12 cellular contexts compared by ENCODE assay signal in genomic region chr12:25459541-25459951, GRCh38.
A peak's percentile ranks its signal among the peaks of the same experiment; 100 is the strongest.
DNase-seq lines count a peak whose midpoint lies in the region; ATAC-seq and TF ChIP-seq lines count a peak whose summit lies in the region.
"Had no signal": no experiment of that assay in that cellular context is flagged by ENCODE, and none has a peak within 500 bp of the region (broad histone marks: within the 10 kb centered on the region; RNA-seq: fewer than 3 reads in every experiment).

No MANE protein-coding gene starts in this region.

- H3K27ac ChIP-seq in CD4-positive, alpha-beta T cell (ENCODE audit: low read depth, low read length), result no peak overlapping the region
- H3K27ac ChIP-seq: 22Rv1, uterus had no signal

- no peaks in the 10 kb centered on the region for H3K36me3 Mint-ChIP-seq in CD4-positive, alpha-beta T cell (ENCODE audit: low read depth)

- H3K9me3 ChIP-seq in CD4-positive, alpha-beta T cell (ENCODE audit: control insufficient read depth, low read length), result no peaks in the 10 kb centered on the region
- H3K9me3 ChIP-seq: uterus had no signal

- ATAC-seq in HG02798 (IDR thresholded peaks at IDR 0.05; ENCODE audit: poor library complexity, unreplicated experiment), result peak; percentile 84
- ATAC-seq in CD4-positive, alpha-beta T cell (ENCODE audit: poor library complexity), result no peak

- TF ChIP-seq CTCF in CD4-positive, alpha-beta T cell (IDR thresholded peaks at IDR 0.05), result no peak

- POLR2A ChIA-PET in CD4-positive, alpha-beta T cell (lab: Charles Lee), result interaction anchor here (0.7 kb wide), 1 partner anchor 107 kb away, joined by 3 read pairs; no protein-coding TSS in a partner anchor

- peaks cover 4% of the 10 kb centered on the region for H3K27me3 Mint-ChIP-seq in CD4-positive, alpha-beta T cell
- H3K27me3 Mint-ChIP-seq: dendritic cell treated with granulocyte-macrophage colony-stimulating factor and Interleukin-4, amounts not matched to agents 40 ng/mL and 50 ng/mL, for 4 days had no signal

- no peak overlapping the region for H3K4me3 Mint-ChIP-seq in CD4-positive, alpha-beta T cell
- H3K4me3 Mint-ChIP-seq: dendritic cell treated with granulocyte-macrophage colony-stimulating factor and Interleukin-4, amounts not matched to agents 40 ng/mL and 50 ng/mL, for 4 days had no signal

- no peaks in the 10 kb centered on the region for H3K27me3 ChIP-seq in CD4-positive, alpha-beta T cell (ENCODE audit: control insufficient read depth, insufficient read depth, low read length)
- H3K27me3 ChIP-seq: uterus had no signal

- H3K4me1 Mint-ChIP-seq in CD4-positive, alpha-beta T cell (ENCODE audit: low read depth), result no peaks in the 10 kb centered on the region

- no peaks in the 10 kb centered on the region for H3K9me3 Mint-ChIP-seq in CD4-positive, alpha-beta T cell

- intact Hi-C loops in CD4-positive, alpha-beta T cell (cut with DNase I, micrococcal nuclease), result no loop called here

- DNase-seq in SIG-M5 treated with dmso at 0.1 percent for 504 hours (lab: John Stamatoyannopoulos, UW; ENCODE audit: unreplicated experiment) (peak; percentile 64), SIG-M5 (lab: John Stamatoyannopoulos, UW) (no peak), NOMO-1 treated with DMSO at 0.1 percent for 48 hours (lab: John Stamatoyannopoulos, UW; ENCODE audit: unreplicated experiment) (peak; percentile 75), pons (ENCODE audit: low spot score) (peak; percentile 47)
- no peak for DNase-seq in activated CD4-positive, alpha-beta T cell treated with anti-CD3 and anti-CD28 coated beads for 48 hours
- DNase-seq in stimulated activated CD4-positive, alpha-beta T cell treated with anti-CD3 and anti-CD28 coated beads, Interleukin-4, amount 100 ng/mL, for 1 hour, result no peak
- DNase-seq in CD4-positive, alpha-beta T cell, result no peak
- DNase-seq: NCI-H748 treated with DMSO at 0.1 percent for 48 hours, uterus had no signal

- CTCF ChIA-PET in CD4-positive, alpha-beta T cell (lab: Charles Lee), result no interaction called here

- H3K27ac Mint-ChIP-seq in CD4-positive, alpha-beta T cell, result no peak overlapping the region
- H3K27ac Mint-ChIP-seq: dendritic cell treated with granulocyte-macrophage colony-stimulating factor and Interleukin-4, amounts not matched to agents 40 ng/mL and 50 ng/mL, for 4 days had no signal

Comparison
In these comparisons a context has a peak if more than half of its experiments do, and no peak if none do; other contexts are left out.
1. DNase-seq: peak in SIG-M5 treated with dmso at 0.1 percent for 504 hours (single experiment), NOMO-1 treated with DMSO at 0.1 percent for 48 hours (single experiment) and pons (single experiment); none in SIG-M5 (single experiment), activated CD4-positive, alpha-beta T cell treated with anti-CD3 and anti-CD28 coated beads for 48 hours (single experiment), stimulated activated CD4-positive, alpha-beta T cell treated with anti-CD3 and anti-CD28 coated beads, Interleukin-4, amount 100 ng/mL, for 1 hour (single experiment) and CD4-positive, alpha-beta T cell (0 of 10).